Comparison of ENCODE assay signal across 17 cellular contexts in the genomic region with DNA sequence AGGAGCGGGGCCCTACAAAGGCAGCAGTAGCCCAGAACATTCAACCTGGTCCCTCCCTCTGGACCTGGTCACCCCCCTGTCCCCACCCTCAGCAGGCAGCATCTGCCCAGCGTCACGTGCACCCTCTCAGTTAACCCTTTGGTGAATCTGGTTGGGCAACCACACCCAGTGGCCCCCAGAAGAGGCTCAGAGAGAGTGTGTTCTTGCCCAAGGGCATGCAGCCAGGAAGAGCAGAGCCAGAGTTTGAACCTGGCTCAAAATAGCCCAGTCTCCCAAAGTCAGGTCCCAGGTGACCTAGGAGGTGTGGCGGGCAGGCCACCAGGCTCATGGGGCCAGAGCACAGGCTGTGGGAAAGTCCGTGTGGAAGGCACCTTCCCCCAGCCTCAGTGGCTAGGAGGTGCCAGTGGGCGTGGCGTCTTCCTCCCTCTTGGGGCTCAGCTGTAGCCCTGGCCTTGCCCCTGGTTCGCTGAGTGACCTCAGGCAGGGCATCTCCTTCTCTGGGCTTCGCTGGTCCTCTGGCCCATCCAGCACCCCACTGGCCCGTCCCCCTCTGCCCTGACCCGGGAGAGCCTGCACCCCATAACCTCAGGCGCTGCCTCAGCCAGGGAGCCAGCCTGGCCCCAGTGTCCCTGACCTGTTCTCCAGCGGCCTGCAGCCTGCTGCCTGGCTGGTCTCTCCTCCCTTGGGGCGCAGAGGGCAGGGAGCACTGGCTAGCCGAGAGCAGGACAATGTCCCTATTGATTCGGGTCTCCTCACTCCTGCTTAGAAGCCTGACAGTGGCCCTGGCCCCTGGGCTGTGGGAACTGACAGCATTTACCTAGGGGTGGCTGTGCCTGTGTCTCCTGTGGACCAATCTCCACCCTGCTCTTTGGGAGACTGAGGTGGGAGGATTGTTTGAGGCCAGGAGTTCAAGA. TPM values are rescaled to one million over a fixed set of nuclear protein-coding genes. Genes with fewer than 3 reads are reported as not detected.
DNase-seq lines count a peak whose midpoint lies in the region; ATAC-seq, FAIRE-seq and TF ChIP-seq lines count a peak whose summit lies in the region.
"Had no signal": no experiment of that assay in that cellular context is flagged by ENCODE, and none has a peak within 500 bp of the region (broad histone marks: within the 10 kb centered on the region; RNA-seq: fewer than 3 reads in every experiment).

No MANE protein-coding gene starts in this region.

- H3K4ac ChIP-seq in H1 (replicated peaks; ENCODE audit: insufficient read length, low read depth, low read length) = no peak overlapping the region

- H3K9me3 Mint-ChIP-seq in nephron = no peaks in the 10 kb centered on the region
- no peaks in the 10 kb centered on the region for H3K9me3 Mint-ChIP-seq in activated CD8-positive, alpha-beta memory T cell treated with anti-CD3 and anti-CD28 coated beads, Interleukin-2, amount 10 ng/mL, durations not matched to agents 7 days and 5 days (ENCODE audit: low read depth)

- no peak overlapping the region; the same call in 1 of the 2 replicates for H2AK5ac ChIP-seq in H1 (ENCODE audit: low read depth, low read length)

- H3K36me3 Mint-ChIP-seq in nephron (ENCODE audit: low read depth) = no peaks in the 10 kb centered on the region
- H3K36me3 Mint-ChIP-seq in activated CD8-positive, alpha-beta memory T cell treated with anti-CD3 and anti-CD28 coated beads, Interleukin-2, amount 10 ng/mL, durations not matched to agents 7 days and 5 days = no peaks in the 10 kb centered on the region

- 0 out of 2 replicates have a peak overlapping the region, but pooled peaks have one; percentile 6 for H3K4me3 ChIP-seq in BLaER1
- H3K4me3 ChIP-seq in H1 (ENCODE audit: extremely low read depth in 1 of 4, insufficient read depth in 2 of 4, low read depth in 3 of 4, low read length in 4 of 4) = no peak overlapping the region
- H3K4me3 ChIP-seq: GM12878, thyroid gland had no signal

- no peak for ATAC-seq in activated CD8-positive, alpha-beta memory T cell treated with anti-CD3 and anti-CD28 coated beads, Interleukin-2, amount 10 ng/mL, durations not matched to agents 7 days and 5 days
- ATAC-seq in GM19351 (IDR thresholded peaks at IDR 0.05; ENCODE audit: unreplicated experiment) (no peak), GM18909 (IDR thresholded peaks at IDR 0.05; ENCODE audit: poor library complexity, unreplicated experiment) (no peak)
- ATAC-seq: GM12878 had no signal

- H3K27ac Mint-ChIP-seq in nephron = peak overlapping the region in 2 of 3 experiments; percentile 41 to 59
- H3K27ac Mint-ChIP-seq in activated CD8-positive, alpha-beta memory T cell treated with anti-CD3 and anti-CD28 coated beads, Interleukin-2, amount 10 ng/mL, durations not matched to agents 7 days and 5 days = no peak overlapping the region

- H3K9ac ChIP-seq in BLaER1 (no peak overlapping the region; the same call in 1 of the 2 replicates), H1 (replicated peaks in 1 of 4; ENCODE audit: extremely low read depth in 1 of 4, low read depth in 3 of 4, low read length in 3 of 4) (no peak overlapping the region)

- H3K27me3 ChIP-seq in BLaER1 = no peaks in the 10 kb centered on the region
- H3K27me3 ChIP-seq in H1 (replicated peaks in 1 of 4; ENCODE audit: control insufficient read depth in 3 of 4, extremely low read depth in 1 of 4, insufficient read depth in 3 of 4, low read length in 3 of 4) = no peaks in the 10 kb centered on the region
- H3K27me3 ChIP-seq: thyroid gland had no signal

- no peaks in the 10 kb centered on the region for H3K79me1 ChIP-seq in H1 (ENCODE audit: low read depth, low read length)

- no peak overlapping the region for H3K23ac ChIP-seq in H1 (ENCODE audit: insufficient read length)

- FAIRE-seq in H1 (lab: Jason Lieb, UNC) = no peak
- FAIRE-seq: bronchial epithelial cell, GM12878 had no signal

- H3K9me3 ChIP-seq in BLaER1 = no peaks in the 10 kb centered on the region
- H3K9me3 ChIP-seq in H1 (ENCODE audit: insufficient read depth in 2 of 2, low read depth in 1 of 2, low read length in 1 of 2) = no peaks in the 10 kb centered on the region
- H3K9me3 ChIP-seq: thyroid gland had no signal

- H3K56ac ChIP-seq in H1 (replicated peaks; ENCODE audit: insufficient read length, low read depth, low read length) = no peak overlapping the region

- peak overlapping the region; percentile 45 for H3K27ac ChIP-seq in BLaER1
- no peak overlapping the region for H3K27ac ChIP-seq in H1 (ENCODE audit: low read depth, low read length)
- H3K27ac ChIP-seq: thyroid gland had no signal

- peaks cover 75% of the 10 kb centered on the region for H3K4me1 ChIP-seq in BLaER1
- peaks cover 0 to 12% (median 4%) of the 10 kb centered on the region in 4 experiments; a peak in 4 of 7 replicates for H3K4me1 ChIP-seq in H1 (replicated peaks in 1 of 4; ENCODE audit: control insufficient read depth in 3 of 4, insufficient read depth in 4 of 4, low read length in 3 of 4)

- H2AFZ ChIP-seq in H1 (ENCODE audit: low read length) = no peak overlapping the region

- H2BK120ac ChIP-seq in H1 (replicated peaks; ENCODE audit: low read depth, low read length) = no peak overlapping the region

- DNase-seq in HuH-7.5 (ENCODE audit: low spot score) = peak; percentile 98
- DNase-seq in H1 (ENCODE audit: low read depth in 1 of 2, low spot score in 2 of 2) = no peak
- DNase-seq in activated CD4-positive, alpha-beta T cell treated with anti-CD3 and anti-CD28 coated beads, Interleukin-2, amount 50 U/mL, for 48 hours = no peak
- DNase-seq in activated CD8-positive, alpha-beta memory T cell treated with anti-CD3 and anti-CD28 coated beads, Interleukin-2, amount 10 ng/mL, durations not matched to agents 7 days and 5 days = no peak
- DNase-seq: activated gamma-delta T cell; effector CD4-positive, alpha-beta T cell; NCI-H1694; NCI-H748 treated with DMSO at 0.1 percent for 48 hours; Right ventricle myocardium superior; stimulated activated CD4-positive, alpha-beta T cell treated with anti-CD3 and anti-CD28 coated beads, Interleukin-1b, Interleukin-23, amount 100 ng/mL, for 48 hours; thyroid gland had no signal

- CTCF ChIA-PET in H1 (lab: Charles Lee; ENCODE audit: partially characterized antibody) = no interaction called here
- CTCF ChIA-PET in activated CD8-positive, alpha-beta memory T cell treated with anti-CD3 and anti-CD28 coated beads, Interleukin-2, amount 10 ng/mL, durations not matched to agents 7 days and 5 days (lab: Charles Lee) = no interaction called here

- 0 out of 2 replicates have a peak overlapping the region, but pooled peaks have one; percentile 46 for H2BK15ac ChIP-seq in H1 (ENCODE audit: low read length)

- no peak overlapping the region for H3K18ac ChIP-seq in H1 (ENCODE audit: extremely low read depth, low read length)

- peaks cover 11% of the 10 kb centered on the region; the same call in 1 of the 2 replicates for H3K36me3 ChIP-seq in BLaER1
- no peaks in the 10 kb centered on the region for H3K36me3 ChIP-seq in H1 (ENCODE audit: control insufficient read depth in 2 of 4, insufficient read depth in 4 of 4, low read length in 3 of 4)
- H3K36me3 ChIP-seq: thyroid gland had no signal

- no peak for TF ChIP-seq CTCF in H1 (IDR thresholded peaks at IDR 0.05; ENCODE audit: control extremely low read depth in 1 of 3, insufficient read depth in 1 of 3, low read depth in 1 of 3, low read length in 3 of 3)
- no peak for TF ChIP-seq CTCF in nephron (IDR thresholded peaks at IDR 0.05; ENCODE audit: unreplicated experiment in 3 of 3)

- H3K79me2 ChIP-seq in H1 (ENCODE audit: control insufficient read depth in 1 of 2, insufficient read depth in 2 of 2, low read length in 2 of 2) = no peaks in the 10 kb centered on the region

- TF ChIP-seq RAD21 in H1 (IDR thresholded peaks at IDR 0.05 in 1 of 2, conservative IDR thresholded peaks at IDR 0.05 in 1 of 2; ENCODE audit: low read depth in 2 of 2, low read length in 2 of 2) = no peak

- no peak overlapping the region for H3K14ac ChIP-seq in H1 (ENCODE audit: insufficient read length)

- 0 out of 2 replicates have a peak overlapping the region, but pooled peaks have one; percentile 27 for H2BK12ac ChIP-seq in H1 (ENCODE audit: low read depth, low read length)

- no peak overlapping the region; the same call in 1 of the 2 replicates for H2BK5ac ChIP-seq in H1 (ENCODE audit: low read depth, low read length)

- peaks cover 11% of the 10 kb centered on the region for H3K27me3 Mint-ChIP-seq in nephron (ENCODE audit: low read depth)
- H3K27me3 Mint-ChIP-seq in activated CD8-positive, alpha-beta memory T cell treated with anti-CD3 and anti-CD28 coated beads, Interleukin-2, amount 10 ng/mL, durations not matched to agents 7 days and 5 days = no peaks in the 10 kb centered on the region

- H3K4me2 ChIP-seq in BLaER1 = peak overlapping the region; percentile 74
- H3K4me2 ChIP-seq in H1 (ENCODE audit: insufficient read depth in 1 of 2, low read depth in 2 of 2, low read length in 2 of 2) = no peak overlapping the region

- WGBS in H1 (ENCODE audit: extremely low coverage in 1 of 2, insufficient coverage in 1 of 2, insufficient read length in 1 of 2, insufficient replicate concordance in 2 of 2, low coverage in 1 of 2, low lambda C conversion rate in 2 of 2, missing lambda C conversion rate in 1 of 2), 2 experiments = 85% methylated on average over 14 of the region's 16 CpGs; no CpG with 5 or more reads in 1 of the 2 experiments

- no peak overlapping the region for H4K5ac ChIP-seq in H1 (ENCODE audit: insufficient read length, low read depth, low read length)

- no peak for TF ChIP-seq EP300 in H1 (IDR thresholded peaks at IDR 0.05; ENCODE audit: borderline replicate concordance in 1 of 2, low read depth in 2 of 2, low read length in 2 of 2)

- H2BK20ac ChIP-seq in H1 (ENCODE audit: low read length) = no peak overlapping the region

- peaks cover 15% of the 10 kb centered on the region for H3K4me1 Mint-ChIP-seq in nephron
- H3K4me1 Mint-ChIP-seq in activated CD8-positive, alpha-beta memory T cell treated with anti-CD3 and anti-CD28 coated beads, Interleukin-2, amount 10 ng/mL, durations not matched to agents 7 days and 5 days = no peaks in the 10 kb centered on the region

- H4K20me1 ChIP-seq in BLaER1 = no peaks in the 10 kb centered on the region
- no peaks in the 10 kb centered on the region for H4K20me1 ChIP-seq in H1 (replicated peaks in 1 of 2; ENCODE audit: control insufficient read depth in 1 of 2, insufficient read depth in 2 of 2, low read length in 2 of 2)

- no peaks in the 10 kb centered on the region for H3K23me2 ChIP-seq in H1 (ENCODE audit: low read depth, low read length)

- TF ChIP-seq POLR2A in H1 (IDR thresholded peaks at IDR 0.05; ENCODE audit: control extremely low read depth in 1 of 2, low read depth in 2 of 2, low read length in 2 of 2) = no peak

- H4K8ac ChIP-seq in H1 (ENCODE audit: extremely low read depth, insufficient read depth, low read length) = peak overlapping the region; percentile 62; the same call in 1 of the 2 replicates

- no peak overlapping the region for H4K91ac ChIP-seq in H1 (replicated peaks; ENCODE audit: insufficient read length, low read length)

- no peak overlapping the region for H3K4me3 Mint-ChIP-seq in nephron
- no peak overlapping the region for H3K4me3 Mint-ChIP-seq in activated CD8-positive, alpha-beta memory T cell treated with anti-CD3 and anti-CD28 coated beads, Interleukin-2, amount 10 ng/mL, durations not matched to agents 7 days and 5 days

- POLR2A ChIA-PET in H1 (lab: Charles Lee; ENCODE audit: partially characterized antibody) = no interaction called here

RNA-seq across cellular contexts. Expression of a gene that starts 7.0 kb away (rescaled TPM):
- 0.27 and 0.32 TPM in 2 replicates for total RNA-seq in H1 (2021; fragmentation: NEBNext Ultra II Directional; extraction: Animal tissue kit (Norgen Biotek cat#: 25700))
- polyA plus RNA-seq in H1 (2011; rRNA removed) = 0.47 TPM in 2 replicates
- 0.50 TPM for polyA plus RNA-seq in H1 (2011; cell fraction: cytosol; rRNA removed)
- polyA plus RNA-seq in H1 (2011; cell fraction: nucleus; rRNA removed) = 0.53 TPM
- 0.62 to 1.1 TPM (median 0.75 TPM) in 4 replicates for polyA plus RNA-seq in H1 (2012, experiment 1 of 2)
- 0.26 TPM for polyA plus RNA-seq in H1 (2012, experiment 2 of 2)
- 0.18 TPM for polyA plus RNA-seq in H1 (2013, experiment 1 of 2)
- 0.26 TPM for polyA plus RNA-seq in H1 (2013, experiment 2 of 2)
- polyA minus RNA-seq in H1 (2011; rRNA and poly(A)+ RNA removed) = 0.16 and 0.34 TPM in 2 replicates
- 0.88 TPM for polyA minus RNA-seq in H1 (2011; cell fraction: cytosol; rRNA and poly(A)+ RNA removed)
- polyA minus RNA-seq in H1 (2011; cell fraction: nucleus; rRNA and poly(A)+ RNA removed) = 0.50 TPM
- total RNA-seq in activated CD8-positive, alpha-beta memory T cell treated with anti-CD3 and anti-CD28 coated beads, Interleukin-2, amount 10 ng/mL, durations not matched to agents 7 days and 5 days = not detected

RNA-seq across cellular contexts. Expression of a gene that starts 13.3 kb away (rescaled TPM):
- 18.9 and 19.2 TPM in 2 replicates for total RNA-seq in H1 (2021; fragmentation: NEBNext Ultra II Directional; extraction: Animal tissue kit (Norgen Biotek cat#: 25700))
- 34.3 and 40.8 TPM in 2 replicates for polyA plus RNA-seq in H1 (2011; rRNA removed)
- polyA plus RNA-seq in H1 (2011; cell fraction: cytosol; rRNA removed) = 24.6 TPM
- 53.5 TPM for polyA plus RNA-seq in H1 (2011; cell fraction: nucleus; rRNA removed)
- polyA plus RNA-seq in H1 (2012, experiment 1 of 2) = 8.7 to 20.4 TPM (median 17.7 TPM) in 4 replicates
- 16.4 TPM for polyA plus RNA-seq in H1 (2012, experiment 2 of 2)
- polyA plus RNA-seq in H1 (2013, experiment 1 of 2) = 22.0 TPM
- polyA plus RNA-seq in H1 (2013, experiment 2 of 2) = 22.4 TPM
- 20.6 and 26.5 TPM in 2 replicates for polyA minus RNA-seq in H1 (2011; rRNA and poly(A)+ RNA removed)
- 14.0 TPM for polyA minus RNA-seq in H1 (2011; cell fraction: cytosol; rRNA and poly(A)+ RNA removed)
- 24.7 TPM for polyA minus RNA-seq in H1 (2011; cell fraction: nucleus; rRNA and poly(A)+ RNA removed)
- 10 to 100 TPM; 20.0 to 48.9 TPM for total RNA-seq in activated CD8-positive, alpha-beta memory T cell treated with anti-CD3 and anti-CD28 coated beads, Interleukin-2, amount 10 ng/mL, durations not matched to agents 7 days and 5 days

RNA-seq across cellular contexts. Expression of a gene that starts 13.3 kb away (rescaled TPM):
- total RNA-seq in H1 (2021; fragmentation: NEBNext Ultra II Directional; extraction: Animal tissue kit (Norgen Biotek cat#: 25700)) = 182 and 199 TPM in 2 replicates
- 291 and 406 TPM in 2 replicates for polyA plus RNA-seq in H1 (2011; rRNA removed)
- polyA plus RNA-seq in H1 (2011; cell fraction: cytosol; rRNA removed) = 222 TPM
- 253 TPM for polyA plus RNA-seq in H1 (2011; cell fraction: nucleus; rRNA removed)
- 92.1 to 255 TPM (median 248 TPM) in 4 replicates for polyA plus RNA-seq in H1 (2012, experiment 1 of 2)
- 348 TPM for polyA plus RNA-seq in H1 (2012, experiment 2 of 2)
- polyA plus RNA-seq in H1 (2013, experiment 1 of 2) = 130 TPM
- 128 TPM for polyA plus RNA-seq in H1 (2013, experiment 2 of 2)
- 69.8 and 77.8 TPM in 2 replicates for polyA minus RNA-seq in H1 (2011; rRNA and poly(A)+ RNA removed)
- 133 TPM for polyA minus RNA-seq in H1 (2011; cell fraction: cytosol; rRNA and poly(A)+ RNA removed)
- 92.8 TPM for polyA minus RNA-seq in H1 (2011; cell fraction: nucleus; rRNA and poly(A)+ RNA removed)
- total RNA-seq in activated CD8-positive, alpha-beta memory T cell treated with anti-CD3 and anti-CD28 coated beads, Interleukin-2, amount 10 ng/mL, durations not matched to agents 7 days and 5 days = 100 to 1,000 TPM; 161 TPM

RNA-seq across cellular contexts. Expression of a gene that starts 21.7 kb away (rescaled TPM):
- 25.3 and 25.7 TPM in 2 replicates for total RNA-seq in H1 (2021; fragmentation: NEBNext Ultra II Directional; extraction: Animal tissue kit (Norgen Biotek cat#: 25700))
- 39.6 and 50.2 TPM in 2 replicates for polyA plus RNA-seq in H1 (2011; rRNA removed)
- 35.8 TPM for polyA plus RNA-seq in H1 (2011; cell fraction: cytosol; rRNA removed)
- polyA plus RNA-seq in H1 (2011; cell fraction: nucleus; rRNA removed) = 287 TPM
- polyA plus RNA-seq in H1 (2012, experiment 1 of 2) = 12.7 to 29.5 TPM (median 24.4 TPM) in 4 replicates
- polyA plus RNA-seq in H1 (2012, experiment 2 of 2) = 16.1 TPM
- polyA plus RNA-seq in H1 (2013, experiment 1 of 2) = 25.3 TPM
- 21.2 TPM for polyA plus RNA-seq in H1 (2013, experiment 2 of 2)
- polyA minus RNA-seq in H1 (2011; rRNA and poly(A)+ RNA removed) = 10.0 and 11.3 TPM in 2 replicates
- 15.0 TPM for polyA minus RNA-seq in H1 (2011; cell fraction: cytosol; rRNA and poly(A)+ RNA removed)
- polyA minus RNA-seq in H1 (2011; cell fraction: nucleus; rRNA and poly(A)+ RNA removed) = 43.9 TPM
- 100 to 1,000 TPM; 235 to 311 TPM for total RNA-seq in activated CD8-positive, alpha-beta memory T cell treated with anti-CD3 and anti-CD28 coated beads, Interleukin-2, amount 10 ng/mL, durations not matched to agents 7 days and 5 days
